In genomic region chr10:114631678-114632417, GRCh38 we compare ENCODE assay signal across 8 cellular contexts. TPM values are rescaled to one million over a fixed set of nuclear protein-coding genes. Genes with fewer than 3 reads are reported as not detected.
DNase-seq lines count a peak whose midpoint lies in the region; ATAC-seq and TF ChIP-seq lines count a peak whose summit lies in the region.

No MANE protein-coding gene starts in this region.

- no peaks in the 10 kb centered on the region for H3K9me3 Mint-ChIP-seq in brain

- no peaks in the 10 kb centered on the region for H3K9me3 ChIP-seq in spleen

- H3K4me1 Mint-ChIP-seq in brain = peaks cover 65% of the 10 kb centered on the region

- WGBS in spleen, 5 donors = 2 to 4% (median 3%) methylated on average over 39 to 53 of the region's 53 CpGs

- peak overlapping the region; percentile 89 to 96 (median 90) for H3K4me3 Mint-ChIP-seq in brain

- peaks cover 60% of the 10 kb centered on the region for H3K27me3 Mint-ChIP-seq in brain

- peaks cover 2 to 35% (median 21%) of the 10 kb centered on the region in 6 donors for H3K4me1 ChIP-seq in spleen

- TF ChIP-seq POLR2A in spleen (IDR thresholded peaks at IDR 0.05) = no peak

- TF ChIP-seq CTCF in brain (conservative IDR thresholded peaks at IDR 0.05) (no peak), spleen (IDR thresholded peaks at IDR 0.05 in 8 of 11, conservative IDR thresholded peaks at IDR 0.05 in 3 of 11) (no peak)

- no peaks in the 10 kb centered on the region for H3K36me3 Mint-ChIP-seq in brain

- intact Hi-C loops in spleen (cut with DNase I; ENCODE audit: low total_unique reads) = no loop called here

- ATAC-seq in HG02885 (IDR thresholded peaks at IDR 0.05; ENCODE audit: poor library complexity, unreplicated experiment) = peak; percentile 75

- H3K4me3 ChIP-seq in spleen = peak overlapping the region in 7 of 8 donors; percentile 32 to 67 (median 38)

- DNase-seq in NCI-H1694 treated with DMSO at 0.1 percent for 48 hours (lab: John Stamatoyannopoulos, UW) (peak; percentile 1), NCI-H1694 (lab: John Stamatoyannopoulos, UW) (no peak), RPMI7951 (ENCODE audit: low read depth) (peak; percentile 41), inferior parietal cortex (ENCODE audit: extremely low spot score) (peak; percentile 26), spleen (peak; percentile 78), SIG-M5 (lab: John Stamatoyannopoulos, UW) (no peak)

- peak overlapping the region in 1 of 8 donors; percentile 39 for H3K27ac ChIP-seq in spleen

- H3K36me3 ChIP-seq in spleen = no peaks in the 10 kb centered on the region

- H3K27me3 ChIP-seq in spleen (replicated peaks in 1 of 7) = peaks cover 0 to 74% (median 29%) of the 10 kb centered on the region in 7 donors

- peak overlapping the region; percentile 63 to 94 (median 90) for H3K27ac Mint-ChIP-seq in brain

RNA-seq across cellular contexts. Expression of gene ABLIM1, which starts 26.2 kb away (rescaled TPM):
- 0.20 and 0.24 TPM in 2 replicates for total RNA-seq in RPMI7951 (2014; rRNA removed; shearing (Covaris generic))
- polyA plus RNA-seq in brain (ENCODE audit: insufficient read depth, low read depth, low replicate concordance) (46.0 TPM), spleen (10 to 100 TPM; 11.0 to 13.6 (median 11.7) TPM)
- total RNA-seq in spleen = 10 to 100 TPM; 31.5 to 59.4 (median 43.1) TPM

Comparison
In these comparisons a context has a peak if more than half of its experiments do, and no peak if none do; other contexts are left out.
1. DNase-seq: peak in NCI-H1694 treated with DMSO at 0.1 percent for 48 hours (single experiment), RPMI7951 (single experiment), inferior parietal cortex (single experiment) and spleen (single experiment); none in NCI-H1694 (single experiment) and SIG-M5 (single experiment).
2. RNA of gene ABLIM1, which starts 26.2 kb away (total RNA-seq): 31.5 to 59.4 TPM in spleen; 0.20 to 0.24 TPM in RPMI7951; every median in the first group is over 10 times any median in the second.